ENCODE assay signal across 13 cellular contexts in genomic region chr18:71374294-71374693, GRCh38.
DNase-seq lines count a peak whose midpoint lies in the region; ATAC-seq, FAIRE-seq and TF ChIP-seq lines count a peak whose summit lies in the region.
"Had no signal": no experiment of that assay in that cellular context is flagged by ENCODE, and none has a peak within 500 bp of the region (broad histone marks: within the 10 kb centered on the region; RNA-seq: fewer than 3 reads in every experiment).

No MANE protein-coding gene starts in this region.

- CTCF ChIA-PET in endothelial cell of umbilical vein (lab: Charles Lee) (interaction anchor here (1.0 kb wide), 1 partner anchor 11 kb away, joined by 4 read pairs; no protein-coding TSS in a partner anchor), RWPE1 (lab: Yijun Ruan, JAX) (no interaction called here)

- H3K9me3 ChIP-seq in H9 (ENCODE audit: control insufficient read depth, low read depth, low read length) (no peaks in the 10 kb centered on the region), endothelial cell of umbilical vein (replicated peaks; ENCODE audit: control insufficient read depth, insufficient read depth, low read length) (no peaks in the 10 kb centered on the region), neural progenitor cell (ENCODE audit: low read depth) (no peaks in the 10 kb centered on the region), Peyer's patch (no peaks in the 10 kb centered on the region)
- H3K9me3 ChIP-seq: BLaER1 treated with 17β-estradiol and CSF1 and Interleukin-3, amounts not matched to agents 10 nM and 100 nM had no signal

- H3K27me3 Mint-ChIP-seq in H9 (ENCODE audit: low read depth) = no peaks in the 10 kb centered on the region; the same call in none of the 2 replicates
- H3K27me3 Mint-ChIP-seq in neural progenitor cell (ENCODE audit: insufficient read depth, low read depth) = no peaks in the 10 kb centered on the region
- no peaks in the 10 kb centered on the region for H3K27me3 Mint-ChIP-seq in osteocyte (ENCODE audit: unreplicated experiment)
- H3K27me3 Mint-ChIP-seq: CD4-positive, CD25-positive, alpha-beta regulatory T cell; IgD-negative memory B cell had no signal

- ATAC-seq in GM21576 (IDR thresholded peaks at IDR 0.05; ENCODE audit: unreplicated experiment) = no peak

- H3K4me3 Mint-ChIP-seq in H9 (no peak overlapping the region), neural progenitor cell (no peak overlapping the region), osteocyte (ENCODE audit: unreplicated experiment) (no peak overlapping the region)
- H3K4me3 Mint-ChIP-seq: CD4-positive, CD25-positive, alpha-beta regulatory T cell had no signal

- intact Hi-C loops in endothelial cell of umbilical vein (cut with micrococcal nuclease) = no loop called here

- H3K4me1 ChIP-seq in H9 (ENCODE audit: insufficient read depth, low read length) (no peaks in the 10 kb centered on the region), endothelial cell of umbilical vein (ENCODE audit: control insufficient read depth, extremely low read depth, insufficient read depth, low read length) (no peaks in the 10 kb centered on the region), neural progenitor cell (peaks cover 4% of the 10 kb centered on the region), Peyer's patch (no peaks in the 10 kb centered on the region)

- H3K27me3 ChIP-seq in H9 (ENCODE audit: insufficient read depth, low read length) (no peaks in the 10 kb centered on the region), endothelial cell of umbilical vein (ENCODE audit: control insufficient read depth in 2 of 2, insufficient read depth in 2 of 2, low read length in 2 of 2) (no peaks in the 10 kb centered on the region), neural progenitor cell (no peaks in the 10 kb centered on the region), Peyer's patch (no peaks in the 10 kb centered on the region)
- H3K27me3 ChIP-seq: BLaER1 treated with 17β-estradiol and CSF1 and Interleukin-3, amounts not matched to agents 10 nM and 100 nM had no signal

- DNase-seq in H9 (peak; percentile 31), astrocyte of the cerebellum (ENCODE audit: low read depth) (peak; percentile 52), endothelial cell of umbilical vein (ENCODE audit: low read depth, low spot score) (no peak), neural progenitor cell (ENCODE audit: low spot score) (peak; percentile 57), osteocyte (ENCODE audit: extremely low spot score, unreplicated experiment) (no peak), Peyer's patch (no peak), RWPE1 (ENCODE audit: low spot score) (no peak)
- DNase-seq: ACHN; CD4-positive, CD25-positive, alpha-beta regulatory T cell; DMS 273 treated with DMSO at 0.1 percent for 48 hours had no signal

- no TSS peak for BruUV-seq in endothelial cell of umbilical vein (replicated peaks; lab: Mats Ljungman, UMichigan)

- TF ChIP-seq CTCF in H9 (conservative IDR thresholded peaks at IDR 0.05) = peak; percentile 38; the same call in 2 of the 3 replicates
- TF ChIP-seq CTCF in astrocyte of the cerebellum (IDR thresholded peaks at IDR 0.05; ENCODE audit: low read depth, low read length, missing control alignments) = no peak
- TF ChIP-seq CTCF in endothelial cell of umbilical vein (IDR thresholded peaks at IDR 0.05; ENCODE audit: extremely low read depth in 1 of 2, insufficient read depth in 1 of 2, low read depth in 1 of 2, low read length in 2 of 2) = no peak
- no peak for TF ChIP-seq CTCF in neural progenitor cell (IDR thresholded peaks at IDR 0.05)
- TF ChIP-seq CTCF in osteocyte (IDR thresholded peaks at IDR 0.05) = no peak
- TF ChIP-seq CTCF in Peyer's patch (IDR thresholded peaks at IDR 0.05) = no peak
- no peak for TF ChIP-seq CTCF in RWPE1 (conservative IDR thresholded peaks at IDR 0.05; ENCODE audit: low read depth)

- no peak overlapping the region for H3K56ac ChIP-seq in H9 (ENCODE audit: insufficient read length, low read depth, low read length)

- no peak overlapping the region for H3T11ph ChIP-seq in H9 (ENCODE audit: low read length)

- no peaks in the 10 kb centered on the region for H3K23me2 ChIP-seq in H9 (ENCODE audit: insufficient read length, low read depth, low read length, poor library complexity, severe bottlenecking)

- dilution Hi-C loops in endothelial cell of umbilical vein (cut with MboI; ENCODE audit: extremely low pct_ligation_motif_present, low sequenced_read_pairs) = no loop called here

- no peak overlapping the region for H4K8ac ChIP-seq in H9 (replicated peaks; ENCODE audit: insufficient read length, low read depth, low read length)

- no peak overlapping the region for H3K27ac ChIP-seq in H9 (ENCODE audit: insufficient read length, low read depth, low read length)
- H3K27ac ChIP-seq in endothelial cell of umbilical vein (ENCODE audit: insufficient read depth, low read depth, low read length) = no peak overlapping the region
- H3K27ac ChIP-seq in neural progenitor cell = no peak overlapping the region
- H3K27ac ChIP-seq in Peyer's patch = no peak overlapping the region
- H3K27ac ChIP-seq in RWPE1 = no peak overlapping the region
- H3K27ac ChIP-seq: BLaER1 treated with 17β-estradiol and CSF1 and Interleukin-3, amounts not matched to agents 10 nM and 100 nM had no signal

- H3K14ac ChIP-seq in H9 (ENCODE audit: insufficient read depth, low read length) = no peak overlapping the region

- H3K36me3 ChIP-seq in endothelial cell of umbilical vein (ENCODE audit: control insufficient read depth in 2 of 2, extremely low read depth in 1 of 2, insufficient read depth in 2 of 2, low read length in 2 of 2) (no peaks in the 10 kb centered on the region), neural progenitor cell (no peaks in the 10 kb centered on the region), Peyer's patch (no peaks in the 10 kb centered on the region)
- H3K36me3 ChIP-seq: BLaER1 treated with 17β-estradiol and CSF1 and Interleukin-3, amounts not matched to agents 10 nM and 100 nM had no signal

- H4K5ac ChIP-seq in H9 (ENCODE audit: insufficient read length, low read depth, low read length) = no peak overlapping the region

- POLR2A ChIA-PET in endothelial cell of umbilical vein (lab: Charles Lee) = no interaction called here
- POLR2A ChIA-PET in RWPE1 (lab: Yijun Ruan, JAX; ENCODE audit: low non-redundant PET) = no interaction called here

- no peak overlapping the region for H2BK20ac ChIP-seq in H9 (ENCODE audit: low read depth, low read length, poor library complexity, severe bottlenecking)

- H3K9ac ChIP-seq in H9 (ENCODE audit: extremely low read depth, insufficient read length, low read length) (no peak overlapping the region), endothelial cell of umbilical vein (replicated peaks; ENCODE audit: extremely low read depth, insufficient read depth, low read length) (no peak overlapping the region), neural progenitor cell (no peak overlapping the region)
- H3K9ac ChIP-seq: BLaER1 treated with 17β-estradiol and CSF1 and Interleukin-3, amounts not matched to agents 10 nM and 100 nM had no signal

- H3K27ac Mint-ChIP-seq in H9 = no peak overlapping the region
- H3K27ac Mint-ChIP-seq in neural progenitor cell = no peak overlapping the region
- no peak overlapping the region for H3K27ac Mint-ChIP-seq in osteocyte (ENCODE audit: unreplicated experiment)
- H3K27ac Mint-ChIP-seq: CD4-positive, CD25-positive, alpha-beta regulatory T cell; IgD-negative memory B cell had no signal

- H3K4me1 Mint-ChIP-seq in H9 = peaks cover 9 to 18% of the 10 kb centered on the region in 2 experiments
- H3K4me1 Mint-ChIP-seq in neural progenitor cell = peaks cover 17% of the 10 kb centered on the region
- no peaks in the 10 kb centered on the region for H3K4me1 Mint-ChIP-seq in osteocyte (ENCODE audit: unreplicated experiment)
- H3K4me1 Mint-ChIP-seq: CD4-positive, CD25-positive, alpha-beta regulatory T cell; IgD-negative memory B cell had no signal

- no peak overlapping the region for H2AK5ac ChIP-seq in H9 (ENCODE audit: insufficient read length, low read length)

- no peak overlapping the region for H2BK15ac ChIP-seq in H9 (ENCODE audit: low read depth, low read length)

- FAIRE-seq in endothelial cell of umbilical vein (lab: Jason Lieb, UNC) = no peak

- no peak overlapping the region for H2BK120ac ChIP-seq in H9 (ENCODE audit: low read depth, low read length, poor library complexity, severe bottlenecking)

- TF ChIP-seq POLR2A in endothelial cell of umbilical vein (IDR thresholded peaks at IDR 0.05; ENCODE audit: low read depth, low read length) (no peak), Peyer's patch (IDR thresholded peaks at IDR 0.05) (no peak)

- H3K18ac ChIP-seq in H9 (ENCODE audit: insufficient read length, low read depth, low read length) = no peak overlapping the region

- H4K91ac ChIP-seq in H9 (ENCODE audit: insufficient read length, low read depth, low read length) = no peak overlapping the region

- H3K4me3 ChIP-seq in astrocyte of the cerebellum (ENCODE audit: low read depth, low read length) (no peak overlapping the region), endothelial cell of umbilical vein (replicated peaks in 1 of 3; ENCODE audit: insufficient read depth in 1 of 3, low read depth in 1 of 3, low read length in 3 of 3) (no peak overlapping the region), neural progenitor cell (no peak overlapping the region), Peyer's patch (no peak overlapping the region)
- H3K4me3 ChIP-seq: BLaER1 treated with 17β-estradiol and CSF1 and Interleukin-3, amounts not matched to agents 10 nM and 100 nM had no signal

- no peaks in the 10 kb centered on the region for H3F3A ChIP-seq in neural progenitor cell (ENCODE audit: low read depth)

- no peak overlapping the region for H2AFZ ChIP-seq in H9 (ENCODE audit: low read length)
- peak overlapping the region; percentile 7 for H2AFZ ChIP-seq in endothelial cell of umbilical vein (ENCODE audit: low read depth, low read length)
- H2AFZ ChIP-seq in neural progenitor cell (replicated peaks) = no peak overlapping the region

- H4K20me1 ChIP-seq in H9 (ENCODE audit: control insufficient read depth, insufficient read depth, insufficient read length) = no peaks in the 10 kb centered on the region
- H4K20me1 ChIP-seq in endothelial cell of umbilical vein (replicated peaks; ENCODE audit: control insufficient read depth, extremely low read depth, insufficient read depth, low read length) = no peaks in the 10 kb centered on the region
- no peaks in the 10 kb centered on the region for H4K20me1 ChIP-seq in neural progenitor cell (ENCODE audit: low read depth)
- H4K20me1 ChIP-seq: BLaER1 treated with 17β-estradiol and CSF1 and Interleukin-3, amounts not matched to agents 10 nM and 100 nM had no signal

- no peaks in the 10 kb centered on the region for H3K79me1 ChIP-seq in H9 (ENCODE audit: insufficient read depth, low read depth, low read length, poor library complexity, severe bottlenecking)

- no peak overlapping the region for H3K23ac ChIP-seq in H9 (ENCODE audit: insufficient read length, low read depth, low read length)

- H3K79me2 ChIP-seq in H9 (ENCODE audit: insufficient read depth, low read length) (no peaks in the 10 kb centered on the region), endothelial cell of umbilical vein (ENCODE audit: control insufficient read depth, insufficient read depth, low read length) (no peaks in the 10 kb centered on the region), neural progenitor cell (ENCODE audit: low read depth) (no peaks in the 10 kb centered on the region)

- no peak overlapping the region for H3K4ac ChIP-seq in H9 (ENCODE audit: low read depth, low read length)

- no CpG with 5 or more reads among the region's 4 CpGs for WGBS in H9 (ENCODE audit: extremely low coverage, insufficient read length, low lambda C conversion rate)

- H3K9me1 ChIP-seq in endothelial cell of umbilical vein (replicated peaks; ENCODE audit: control insufficient read depth, extremely low read depth, insufficient read depth, low read length) = no peaks in the 10 kb centered on the region

- H3K36me3 Mint-ChIP-seq in H9 (ENCODE audit: insufficient read depth in 1 of 3, low read depth in 3 of 3) (no peaks in the 10 kb centered on the region), neural progenitor cell (no peaks in the 10 kb centered on the region), osteocyte (ENCODE audit: unreplicated experiment) (no peaks in the 10 kb centered on the region)
- H3K36me3 Mint-ChIP-seq: CD4-positive, CD25-positive, alpha-beta regulatory T cell; IgD-negative memory B cell had no signal

- H2BK5ac ChIP-seq in H9 (ENCODE audit: insufficient read length, low read length) = no peak overlapping the region

- in situ Hi-C loops in astrocyte of the cerebellum (cut with HindIII; ENCODE audit: low sequenced_read_pairs) = no loop called here

- H3K9me3 Mint-ChIP-seq in H9 (no peaks in the 10 kb centered on the region), neural progenitor cell (no peaks in the 10 kb centered on the region), osteocyte (ENCODE audit: unreplicated experiment) (no peaks in the 10 kb centered on the region)

- no peak overlapping the region for H2BK12ac ChIP-seq in H9 (ENCODE audit: insufficient read length, low read depth, low read length)

- H3K4me2 ChIP-seq in H9 (ENCODE audit: insufficient read depth, insufficient read length, low read length) (no peak overlapping the region), endothelial cell of umbilical vein (ENCODE audit: insufficient read depth, low read length) (no peak overlapping the region), neural progenitor cell (no peak overlapping the region)
- H3K4me2 ChIP-seq: BLaER1 treated with 17β-estradiol and CSF1 and Interleukin-3, amounts not matched to agents 10 nM and 100 nM had no signal

Comparison
In these comparisons a context has a peak if more than half of its experiments do, and no peak if none do; other contexts are left out.
1. DNase-seq: peak in H9 (single experiment), astrocyte of the cerebellum (single experiment) and neural progenitor cell (single experiment); none in endothelial cell of umbilical vein (single experiment), osteocyte (single experiment), Peyer's patch (0 of 3) and RWPE1 (single experiment).